Comparison of ENCODE assay signal across 14 cellular contexts in the genomic region with DNA sequence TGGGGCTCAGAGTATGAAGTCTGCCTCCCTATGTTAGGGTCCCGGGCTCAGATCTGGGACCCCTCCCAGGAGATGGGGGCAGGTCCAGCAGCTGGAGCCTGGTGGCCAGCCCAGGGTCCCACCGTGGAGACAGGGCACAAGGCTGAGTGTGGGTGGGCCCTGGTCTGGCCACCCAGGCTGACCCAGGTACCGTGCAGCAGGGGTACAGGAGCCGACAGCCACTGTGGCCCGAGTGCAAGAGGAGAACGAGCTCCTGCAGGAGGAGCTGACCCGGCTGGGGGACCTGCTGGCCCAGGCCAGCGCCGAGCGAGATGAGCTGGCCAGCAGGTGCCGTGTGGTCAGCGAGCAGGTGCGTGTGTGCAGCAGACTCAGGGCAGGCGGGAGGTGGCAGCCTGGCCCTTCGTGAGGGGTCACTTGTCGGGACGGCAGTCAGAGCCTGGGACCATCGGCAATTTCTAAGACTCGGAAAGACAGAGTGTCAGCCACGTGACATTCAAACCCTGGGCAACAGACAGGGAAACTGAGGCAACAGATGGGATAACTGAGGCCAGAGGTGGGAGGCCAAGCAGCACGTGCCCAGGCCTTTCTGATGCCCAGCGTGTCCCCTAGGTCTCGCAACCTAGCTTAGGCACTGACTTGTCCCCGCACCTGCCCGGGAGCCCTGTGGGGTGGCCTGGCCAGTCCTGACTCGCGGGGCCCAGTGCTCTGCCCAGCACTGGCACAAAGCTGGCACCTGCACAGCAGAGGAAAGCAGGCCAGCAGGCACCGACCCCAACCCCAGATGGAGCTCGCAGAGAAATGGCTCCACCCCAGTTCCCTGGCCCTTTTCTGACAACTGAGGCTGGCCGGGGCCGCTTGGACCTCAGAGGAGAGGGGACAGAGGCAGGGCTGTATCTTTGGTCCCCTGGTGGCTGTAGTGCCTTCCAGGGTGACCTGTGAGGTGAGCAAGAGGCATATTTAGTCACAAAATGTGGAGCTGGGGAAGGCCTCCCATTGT. TPM values are rescaled to one million over a fixed set of nuclear protein-coding genes. Genes with fewer than 3 reads are reported as not detected.
DNase-seq lines count a peak whose midpoint lies in the region; ATAC-seq, FAIRE-seq and TF ChIP-seq lines count a peak whose summit lies in the region.
"Had no signal": no experiment of that assay in that cellular context is flagged by ENCODE, and none has a peak within 500 bp of the region (broad histone marks: within the 10 kb centered on the region; RNA-seq: fewer than 3 reads in every experiment).

No MANE protein-coding gene starts in this region.

- H3K9ac ChIP-seq in colonic mucosa (ENCODE audit: low read depth in 2 of 2, low read length in 2 of 2), result no peak overlapping the region

- ATAC-seq in GM18861 (IDR thresholded peaks at IDR 0.05; ENCODE audit: unreplicated experiment), result no peak

- TF ChIP-seq POLR2A in sigmoid colon (IDR thresholded peaks at IDR 0.05), result no peak

- no peaks in the 10 kb centered on the region for H3K27me3 ChIP-seq in WERI-Rb-1 (ENCODE audit: insufficient read depth, low read depth, severe bottlenecking)
- peaks cover 20% of the 10 kb centered on the region for H3K27me3 ChIP-seq in left ventricle myocardium inferior (ENCODE audit: low read depth)
- H3K27me3 ChIP-seq in sigmoid colon, result peaks cover 7 to 17% (median 10%) of the 10 kb centered on the region in 3 donors
- peaks cover 3% of the 10 kb centered on the region for H3K27me3 ChIP-seq in colonic mucosa

- FAIRE-seq in D721Med (lab: Jason Lieb, UNC), result no peak
- no peak for FAIRE-seq in GM19239 (lab: Jason Lieb, UNC)

- no peaks in the 10 kb centered on the region for H3K9me3 ChIP-seq in WERI-Rb-1 (ENCODE audit: severe bottlenecking)
- no peaks in the 10 kb centered on the region for H3K9me3 ChIP-seq in left ventricle myocardium inferior (replicated peaks)
- no peaks in the 10 kb centered on the region for H3K9me3 ChIP-seq in sigmoid colon
- H3K9me3 ChIP-seq in colonic mucosa, result no peaks in the 10 kb centered on the region

- H3K27ac ChIP-seq in WERI-Rb-1, result no peak overlapping the region
- no peak overlapping the region for H3K27ac ChIP-seq in left ventricle myocardium inferior (replicated peaks)
- no peak overlapping the region for H3K27ac ChIP-seq in sigmoid colon
- H3K27ac ChIP-seq in colonic mucosa, result no peak overlapping the region

- peak; percentile 11 for DNase-seq in D721Med (ENCODE audit: insufficient read length, low spot score)
- peak; percentile 4 for DNase-seq in WERI-Rb-1
- DNase-seq in left ventricle myocardium inferior, result peak; percentile 11
- DNase-seq in sigmoid colon, result peak; percentile 50
- DNase-seq in GM19239 (ENCODE audit: insufficient read length, low spot score), result no peak
- DNase-seq in colonic mucosa, result no peak
- DNase-seq in NCI-H1105 (lab: John Stamatoyannopoulos, UW), result no peak
- DNase-seq: activated CD4-positive, alpha-beta T cell treated with anti-CD3 and anti-CD28 coated beads, Interleukin-2, amount 10 ng/mL, durations not matched to agents 24 days and 14 days; KBM-7; NCI-H2171 treated with DMSO at 0.1 percent for 48 hours; nucleus accumbens; SHP77 had no signal

- TF ChIP-seq CTCF in D721Med (IDR thresholded peaks at IDR 0.05; ENCODE audit: insufficient read depth, missing control alignments), result no peak
- TF ChIP-seq CTCF in WERI-Rb-1 (IDR thresholded peaks at IDR 0.05; ENCODE audit: low read depth, low read length), result no peak
- no peak for TF ChIP-seq CTCF in left ventricle myocardium inferior (IDR thresholded peaks at IDR 0.05; ENCODE audit: borderline replicate concordance)
- no peak for TF ChIP-seq CTCF in sigmoid colon (IDR thresholded peaks at IDR 0.05)
- TF ChIP-seq CTCF in colonic mucosa (IDR thresholded peaks at IDR 0.05), result no peak

- H3K4me3 ChIP-seq in WERI-Rb-1 (ENCODE audit: low read depth, low read length) (no peak overlapping the region), left ventricle myocardium inferior (no peak overlapping the region), sigmoid colon (no peak overlapping the region), colonic mucosa (no peak overlapping the region)

- peaks cover 23% of the 10 kb centered on the region for H3K4me1 ChIP-seq in left ventricle myocardium inferior
- H3K4me1 ChIP-seq in sigmoid colon, result peaks cover 0 to 11% (median 4%) of the 10 kb centered on the region in 4 donors
- no peaks in the 10 kb centered on the region for H3K4me1 ChIP-seq in colonic mucosa

- intact Hi-C loops in left ventricle myocardium inferior (cut with micrococcal nuclease), result no loop called here
- intact Hi-C loops in sigmoid colon (cut with DNase I), result no loop called here
- intact Hi-C loops in colonic mucosa (cut with DNase I), result no loop called here

- no peaks in the 10 kb centered on the region for H3K36me3 ChIP-seq in WERI-Rb-1
- H3K36me3 ChIP-seq in left ventricle myocardium inferior, result no peaks in the 10 kb centered on the region
- no peaks in the 10 kb centered on the region for H3K36me3 ChIP-seq in sigmoid colon
- H3K36me3 ChIP-seq in colonic mucosa, result no peaks in the 10 kb centered on the region

- WGBS in sigmoid colon, 2 donors, result 88 to 91% methylated on average over 31 of the region's 31 CpGs

- TF ChIP-seq EP300 in sigmoid colon (IDR thresholded peaks at IDR 0.05), result no peak

RNA-seq across cellular contexts. Expression of a gene that starts 13.9 kb away (rescaled TPM):
- total RNA-seq in left ventricle myocardium inferior (not detected), sigmoid colon (not detected), colonic mucosa (under 1 TPM in 1 of 2 donors, not detected in 1; 0.05 TPM)
- under 1 TPM in 2 of 3 donors, not detected in 1; under 0.01 to 0.09 TPM for polyA plus RNA-seq in sigmoid colon
- total RNA-seq: activated CD4-positive, alpha-beta T cell treated with anti-CD3 and anti-CD28 coated beads, Interleukin-2, amount 10 ng/mL, durations not matched to agents 24 days and 14 days had no signal

RNA-seq across cellular contexts. Expression of a gene that starts 24.1 kb away (rescaled TPM):
- total RNA-seq in left ventricle myocardium inferior (not detected), sigmoid colon (not detected), colonic mucosa (10 to 100 TPM in 1 of 2 donors, 1 to 10 TPM in 1; 6.1 to 22.2 TPM)
- polyA plus RNA-seq in sigmoid colon, result 10 to 100 TPM in 1 of 3 donors, 1 to 10 TPM in 2; 1.2 to 17.6 (median 1.7) TPM
- total RNA-seq: activated CD4-positive, alpha-beta T cell treated with anti-CD3 and anti-CD28 coated beads, Interleukin-2, amount 10 ng/mL, durations not matched to agents 24 days and 14 days had no signal

RNA-seq across cellular contexts. Expression of a gene that starts 51.5 kb away (rescaled TPM):
- total RNA-seq in left ventricle myocardium inferior (not detected), sigmoid colon (not detected), colonic mucosa (1 to 10 TPM; 1.9 to 6.1 TPM)
- polyA plus RNA-seq in sigmoid colon, result 1 to 10 TPM in 2 of 3 donors, under 1 TPM in 1; 0.60 to 2.4 (median 1.6) TPM
- total RNA-seq: activated CD4-positive, alpha-beta T cell treated with anti-CD3 and anti-CD28 coated beads, Interleukin-2, amount 10 ng/mL, durations not matched to agents 24 days and 14 days had no signal
- polyA plus RNA-seq: esophagus had no signal

Comparison
In these comparisons a context has a peak if more than half of its experiments do, and no peak if none do; other contexts are left out.
1. DNase-seq: peak in D721Med (single experiment), WERI-Rb-1 (single experiment), left ventricle myocardium inferior (single experiment) and sigmoid colon (single experiment); none in GM19239 (single experiment), colonic mucosa (single experiment) and NCI-H1105 (single experiment).